ENCODE assay signal across 8 cellular contexts in genomic region chrX:134782796-134783195, GRCh38. TPM values are rescaled to one million over a fixed set of nuclear protein-coding genes. Genes with fewer than 3 reads are reported as not detected.
DNase-seq lines count a peak whose midpoint lies in the region; TF ChIP-seq lines count a peak whose summit lies in the region.

No MANE protein-coding gene starts in this region.

- H3K4me1 Mint-ChIP-seq in activated T-helper 2 cell treated with anti-CD3 and anti-CD28 coated beads, Interferon-gamma antibody, Interleukin-2, Interleukin-4, amounts not matched to agents 10 μg/mL and 5 μg/mL and 100 μg/mL, durations not matched to agents 14 hours and 24 hours and 36 hours (ENCODE audit: low read depth) = peaks cover 3% of the 10 kb centered on the region

- peaks cover 0 to 5% of the 10 kb centered on the region in 2 donors for H3K27me3 ChIP-seq in tibial nerve

- DNase-seq in SKM-1 treated with dmso at 0.1 percent for 144 hours (lab: John Stamatoyannopoulos, UW; ENCODE audit: unreplicated experiment) = peak; percentile 8
- DNase-seq in SKM-1 (lab: John Stamatoyannopoulos, UW; ENCODE audit: unreplicated experiment) = no peak
- DNase-seq in RPMI7951 (ENCODE audit: low read depth) = peak; percentile 14
- peak; percentile 22 for DNase-seq in foreskin melanocyte
- DNase-seq in tibial nerve (ENCODE audit: low spot score in 2 of 2) = peak in 1 of 2 donors; percentile 4
- no peak for DNase-seq in activated T-helper 2 cell treated with anti-CD3 and anti-CD28 coated beads, Interferon-gamma antibody, Interleukin-2, Interleukin-4, amounts not matched to agents 10 μg/mL and 5 μg/mL and 100 μg/mL, durations not matched to agents 14 hours and 24 hours and 36 hours (ENCODE audit: low spot score)
- DNase-seq in activated effector memory CD4-positive, alpha-beta T cell treated with anti-CD3 and anti-CD28 coated beads, Interleukin-2, amount 50 U/mL, for 16 hours = no peak
- no peak for DNase-seq in ureter (ENCODE audit: low spot score)

- H3K4me3 Mint-ChIP-seq in activated T-helper 2 cell treated with anti-CD3 and anti-CD28 coated beads, Interferon-gamma antibody, Interleukin-2, Interleukin-4, amounts not matched to agents 10 μg/mL and 5 μg/mL and 100 μg/mL, durations not matched to agents 14 hours and 24 hours and 36 hours (ENCODE audit: low read depth) = no peak overlapping the region

- H3K4me3 ChIP-seq in tibial nerve = no peak overlapping the region

- H3K36me3 ChIP-seq in tibial nerve = peaks cover 0 to 64% (median 0%) of the 10 kb centered on the region in 3 donors

- TF ChIP-seq EP300 in tibial nerve (IDR thresholded peaks at IDR 0.05) = no peak

- H3K9me3 Mint-ChIP-seq in activated T-helper 2 cell treated with anti-CD3 and anti-CD28 coated beads, Interferon-gamma antibody, Interleukin-2, Interleukin-4, amounts not matched to agents 10 μg/mL and 5 μg/mL and 100 μg/mL, durations not matched to agents 14 hours and 24 hours and 36 hours = no peaks in the 10 kb centered on the region

- H3K27ac Mint-ChIP-seq in activated T-helper 2 cell treated with anti-CD3 and anti-CD28 coated beads, Interferon-gamma antibody, Interleukin-2, Interleukin-4, amounts not matched to agents 10 μg/mL and 5 μg/mL and 100 μg/mL, durations not matched to agents 14 hours and 24 hours and 36 hours = no peak overlapping the region

- no peaks in the 10 kb centered on the region for H3K4me1 ChIP-seq in tibial nerve

- 32% methylated on average over 3 of the region's 3 CpGs for WGBS in tibial nerve, 2 donors

- H3K27ac ChIP-seq in tibial nerve = no peak overlapping the region

- H3K36me3 Mint-ChIP-seq in activated T-helper 2 cell treated with anti-CD3 and anti-CD28 coated beads, Interferon-gamma antibody, Interleukin-2, Interleukin-4, amounts not matched to agents 10 μg/mL and 5 μg/mL and 100 μg/mL, durations not matched to agents 14 hours and 24 hours and 36 hours (ENCODE audit: low read depth) = peaks cover 33% of the 10 kb centered on the region

- no peaks in the 10 kb centered on the region for H3K27me3 Mint-ChIP-seq in activated T-helper 2 cell treated with anti-CD3 and anti-CD28 coated beads, Interferon-gamma antibody, Interleukin-2, Interleukin-4, amounts not matched to agents 10 μg/mL and 5 μg/mL and 100 μg/mL, durations not matched to agents 14 hours and 24 hours and 36 hours (ENCODE audit: low read depth)

- TF ChIP-seq CTCF in tibial nerve (IDR thresholded peaks at IDR 0.05) = peak; percentile 17 to 54 (median 48)

- intact Hi-C loops in activated T-helper 2 cell treated with anti-CD3 and anti-CD28 coated beads, Interferon-gamma antibody, Interleukin-2, Interleukin-4, amounts not matched to agents 10 μg/mL and 5 μg/mL and 100 μg/mL, durations not matched to agents 14 hours and 24 hours and 36 hours (cut with micrococcal nuclease) = no loop called here

- TF ChIP-seq POLR2A in tibial nerve (IDR thresholded peaks at IDR 0.05) = no peak

- H3K9me3 ChIP-seq in tibial nerve = no peaks in the 10 kb centered on the region

RNA-seq across cellular contexts. Expression of gene PABIR2, which starts 14.2 kb away (rescaled TPM):
- 7.4 and 10.3 TPM in 2 replicates for total RNA-seq in RPMI7951 (2014; rRNA removed; shearing (Covaris generic))
- total RNA-seq in tibial nerve (10 to 100 TPM; 19.2 to 28.5 (median 21.9) TPM), ureter (28.1 TPM)
- 34.8 and 39.4 TPM in 2 replicates for total RNA-seq in activated T-helper 2 cell treated with anti-CD3 and anti-CD28 coated beads, Interferon-gamma antibody, Interleukin-2, Interleukin-4, amounts not matched to agents 10 μg/mL and 5 μg/mL and 100 μg/mL, durations not matched to agents 14 hours and 24 hours and 36 hours

Comparison
In these comparisons a context has a peak if more than half of its experiments do, and no peak if none do; other contexts are left out.
1. DNase-seq: peak in SKM-1 treated with dmso at 0.1 percent for 144 hours (single experiment), RPMI7951 (single experiment) and foreskin melanocyte (single experiment); none in SKM-1 (single experiment), activated T-helper 2 cell treated with anti-CD3 and anti-CD28 coated beads, Interferon-gamma antibody, Interleukin-2, Interleukin-4, amounts not matched to agents 10 μg/mL and 5 μg/mL and 100 μg/mL, durations not matched to agents 14 hours and 24 hours and 36 hours (single experiment), activated effector memory CD4-positive, alpha-beta T cell treated with anti-CD3 and anti-CD28 coated beads, Interleukin-2, amount 50 U/mL, for 16 hours (single experiment) and ureter (single experiment).